ENCODE assay signal across 14 cellular contexts in genomic region chr4:30429813-30430466, GRCh38.
DNase-seq lines count a peak whose midpoint lies in the region; ATAC-seq, FAIRE-seq and TF ChIP-seq lines count a peak whose summit lies in the region.
"Had no signal": no experiment of that assay in that cellular context is flagged by ENCODE, and none has a peak within 500 bp of the region (broad histone marks: within the 10 kb centered on the region; RNA-seq: fewer than 3 reads in every experiment).

No MANE protein-coding gene starts in this region.

- no peak for TF ChIP-seq EP300 in GM12878 (IDR thresholded peaks at IDR 0.05; ENCODE audit: borderline replicate concordance in 1 of 2, control insufficient read depth in 1 of 2, low read depth in 2 of 2, low read length in 2 of 2)

- no peak for TF ChIP-seq POLR2A in GM12878 (IDR thresholded peaks at IDR 0.05; ENCODE audit: low read depth, low read length)

- no peaks in the 10 kb centered on the region for H4K20me1 ChIP-seq in GM12878 (ENCODE audit: control insufficient read depth, insufficient read depth)

- no peak for TF ChIP-seq RAD21 in GM12878 (IDR thresholded peaks at IDR 0.05; ENCODE audit: insufficient read depth, low read depth, low read length)

- ATAC-seq in GM12878 = peak; percentile 37
- no peak for ATAC-seq in activated CD8-positive, alpha-beta memory T cell treated with anti-CD3 and anti-CD28 coated beads, Interleukin-2, amount 10 ng/mL, durations not matched to agents 7 days and 5 days
- ATAC-seq in GM18861 (IDR thresholded peaks at IDR 0.05; ENCODE audit: unreplicated experiment) = no peak
- no peak for ATAC-seq in left cardiac atrium

- SMC1A ChIA-PET in GM12878 (lab: Charles Lee; ENCODE audit: uncharacterized antibody, unreplicated experiment) = interaction anchor here (0.6 to 0.9 kb wide), 2 partner anchors 13 to 23 kb away, joined by 3 to 6 read pairs; no protein-coding TSS in a partner anchor

- H3K4me2 ChIP-seq in GM12878 (ENCODE audit: control insufficient read depth, insufficient read depth) = no peak overlapping the region

- H3K27me3 ChIP-seq in AG04450 (ENCODE audit: control insufficient read depth, insufficient read depth, low read length) (no peaks in the 10 kb centered on the region), HUES6 (ENCODE audit: control insufficient read depth, insufficient read depth, low read length) (no peaks in the 10 kb centered on the region), GM12878 (replicated peaks in 1 of 2; ENCODE audit: control insufficient read depth in 2 of 2, insufficient read depth in 2 of 2, low read length in 1 of 2) (no peaks in the 10 kb centered on the region)
- H3K27me3 ChIP-seq: MG63, transverse colon had no signal

- FAIRE-seq in GM12878 (lab: Jason Lieb, UNC) = no peak
- FAIRE-seq: GM12891 had no signal

- POLR2A ChIA-PET in AG04450 (lab: Yijun Ruan, JAX) (no interaction called here), GM12878 (lab: Charles Lee) (no interaction called here)

- H3K4me1 Mint-ChIP-seq in activated CD8-positive, alpha-beta memory T cell treated with anti-CD3 and anti-CD28 coated beads, Interleukin-2, amount 10 ng/mL, durations not matched to agents 7 days and 5 days = no peaks in the 10 kb centered on the region

- H3K36me3 Mint-ChIP-seq in activated CD8-positive, alpha-beta memory T cell treated with anti-CD3 and anti-CD28 coated beads, Interleukin-2, amount 10 ng/mL, durations not matched to agents 7 days and 5 days = no peaks in the 10 kb centered on the region

- RAD21 ChIA-PET in GM12878 (lab: Charles Lee; ENCODE audit: unreplicated experiment) = no interaction called here

- H3K9ac ChIP-seq in HUES6 (ENCODE audit: low read length) (no peak overlapping the region), GM12878 (ENCODE audit: control insufficient read depth, insufficient read depth, low read length) (no peak overlapping the region)

- no peak for TF ChIP-seq CTCF in AG04450 (IDR thresholded peaks at IDR 0.05; ENCODE audit: low read depth, low read length)
- TF ChIP-seq CTCF in GM12878 (IDR thresholded peaks at IDR 0.05 in 2 of 3, conservative IDR thresholded peaks at IDR 0.05 in 1 of 3; ENCODE audit: control insufficient read depth in 2 of 3, extremely low read depth in 1 of 3, insufficient read depth in 1 of 3, low read depth in 3 of 3, low read length in 3 of 3) = no peak

- CTCF ChIA-PET in AG04450 (lab: Charles Lee) (no interaction called here), GM12878 (lab: Yijun Ruan, JAX) (no interaction called here)
- CTCF ChIA-PET in activated CD8-positive, alpha-beta memory T cell treated with anti-CD3 and anti-CD28 coated beads, Interleukin-2, amount 10 ng/mL, durations not matched to agents 7 days and 5 days (lab: Charles Lee) = no interaction called here

- no peaks in the 10 kb centered on the region for H3K4me1 ChIP-seq in HUES6 (ENCODE audit: control insufficient read depth, insufficient read depth, low read length)
- no peaks in the 10 kb centered on the region for H3K4me1 ChIP-seq in GM12878 (ENCODE audit: control insufficient read depth, insufficient read depth, low read length)
- H3K4me1 ChIP-seq: transverse colon had no signal

- in situ Hi-C loops in GM12878 (cut with MboI) = no loop called here

- DNase-seq in AG04450 (ENCODE audit: low read depth, low spot score) (peak; percentile 15), GM12878 (ENCODE audit: low read depth, low spot score) (no peak), glomerular visceral epithelial cell (ENCODE audit: extremely low spot score) (peak; percentile 61), DMS114 treated with DMSO at 0.1 percent for 48 hours (lab: John Stamatoyannopoulos, UW; ENCODE audit: unreplicated experiment) (no peak), left cardiac atrium (no peak)
- no peak for DNase-seq in activated CD8-positive, alpha-beta memory T cell treated with anti-CD3 and anti-CD28 coated beads, Interleukin-2, amount 10 ng/mL, durations not matched to agents 7 days and 5 days
- DNase-seq: activated effector memory CD4-positive, alpha-beta T cell treated with anti-CD3 and anti-CD28 coated beads, Interleukin-2, amount 50 U/mL, for 16 hours; DMS79 treated with DMSO at 0.1 percent for 48 hours; MG63; posterior cingulate gyrus; transverse colon had no signal

- H3K4me3 ChIP-seq in AG04450 (ENCODE audit: low read depth, low read length) (no peak overlapping the region), HUES6 (ENCODE audit: low read depth, low read length) (no peak overlapping the region), GM12878 (no peak overlapping the region)
- H3K4me3 ChIP-seq: MG63, transverse colon had no signal

- H3K27ac ChIP-seq in AG04450 (ENCODE audit: low read depth, low read length) = no peak overlapping the region
- 0 out of 2 replicates have a peak overlapping the region, but pooled peaks have one; percentile 5 for H3K27ac ChIP-seq in HUES6 (ENCODE audit: low read depth, low read length)
- no peak overlapping the region for H3K27ac ChIP-seq in GM12878 (ENCODE audit: control insufficient read depth, insufficient read depth)
- H3K27ac ChIP-seq: transverse colon had no signal

- BruUV-seq in GM12878 (replicated peaks; lab: Mats Ljungman, UMichigan) = no TSS peak

- WGBS in GM12878 (ENCODE audit: insufficient coverage, insufficient replicate concordance, low lambda C conversion rate, missing lambda C conversion rate) = 77% methylated on average over 2 of the region's 2 CpGs

- no peak overlapping the region for H3K4me3 Mint-ChIP-seq in activated CD8-positive, alpha-beta memory T cell treated with anti-CD3 and anti-CD28 coated beads, Interleukin-2, amount 10 ng/mL, durations not matched to agents 7 days and 5 days

- no peaks in the 10 kb centered on the region for H3K27me3 Mint-ChIP-seq in activated CD8-positive, alpha-beta memory T cell treated with anti-CD3 and anti-CD28 coated beads, Interleukin-2, amount 10 ng/mL, durations not matched to agents 7 days and 5 days

- H2AFZ ChIP-seq in GM12878 (ENCODE audit: control insufficient read depth, low read depth, low read length) = no peak overlapping the region

- intact Hi-C loops in GM12878 (cut with micrococcal nuclease; ENCODE audit: unreplicated experiment) = loop anchor here (5.0 kb wide), 1 partner anchor 647 kb away; no protein-coding TSS in a partner anchor
- intact Hi-C loops in left cardiac atrium (cut with DNase I) = no loop called here

- H3K27ac Mint-ChIP-seq in activated CD8-positive, alpha-beta memory T cell treated with anti-CD3 and anti-CD28 coated beads, Interleukin-2, amount 10 ng/mL, durations not matched to agents 7 days and 5 days = no peak overlapping the region

- H3K79me2 ChIP-seq in GM12878 (ENCODE audit: control insufficient read depth, insufficient read depth, low read length) = no peaks in the 10 kb centered on the region

- H3K9me3 Mint-ChIP-seq in activated CD8-positive, alpha-beta memory T cell treated with anti-CD3 and anti-CD28 coated beads, Interleukin-2, amount 10 ng/mL, durations not matched to agents 7 days and 5 days (ENCODE audit: low read depth) = peaks cover 18% of the 10 kb centered on the region

- H3K9me3 ChIP-seq in AG04450 (ENCODE audit: control insufficient read depth, insufficient read depth, low read length) (no peaks in the 10 kb centered on the region), HUES6 (ENCODE audit: control insufficient read depth, insufficient read depth, low read depth, low read length) (peaks cover 2% of the 10 kb centered on the region; the same call in 1 of the 2 replicates), GM12878 (replicated peaks; ENCODE audit: control insufficient read depth, insufficient read depth, low read length) (no peaks in the 10 kb centered on the region; the same call in 2 of the 3 replicates)
- H3K9me3 ChIP-seq: MG63, transverse colon had no signal

- H3K36me3 ChIP-seq in HUES6 (ENCODE audit: control insufficient read depth, insufficient read depth, low read length) (no peaks in the 10 kb centered on the region), GM12878 (ENCODE audit: control insufficient read depth in 2 of 2, insufficient read depth in 2 of 2, low read length in 1 of 2) (no peaks in the 10 kb centered on the region)
- H3K36me3 ChIP-seq: MG63, transverse colon had no signal

TF ChIP-seq in GM12878, 131 proteins besides CTCF, POLR2A, EP300 and RAD21 (continues in another document):
- TF ChIP-seq SUZ12 (IDR thresholded peaks at IDR 0.05; ENCODE audit: unreplicated experiment) (no peak), HDAC2 (IDR thresholded peaks at IDR 0.05) (no peak), CREM (IDR thresholded peaks at IDR 0.05; ENCODE audit: low read depth) (peak; percentile 40; the same call in 1 of the 2 replicates)
- TF ChIP-seq, protein P1, sequence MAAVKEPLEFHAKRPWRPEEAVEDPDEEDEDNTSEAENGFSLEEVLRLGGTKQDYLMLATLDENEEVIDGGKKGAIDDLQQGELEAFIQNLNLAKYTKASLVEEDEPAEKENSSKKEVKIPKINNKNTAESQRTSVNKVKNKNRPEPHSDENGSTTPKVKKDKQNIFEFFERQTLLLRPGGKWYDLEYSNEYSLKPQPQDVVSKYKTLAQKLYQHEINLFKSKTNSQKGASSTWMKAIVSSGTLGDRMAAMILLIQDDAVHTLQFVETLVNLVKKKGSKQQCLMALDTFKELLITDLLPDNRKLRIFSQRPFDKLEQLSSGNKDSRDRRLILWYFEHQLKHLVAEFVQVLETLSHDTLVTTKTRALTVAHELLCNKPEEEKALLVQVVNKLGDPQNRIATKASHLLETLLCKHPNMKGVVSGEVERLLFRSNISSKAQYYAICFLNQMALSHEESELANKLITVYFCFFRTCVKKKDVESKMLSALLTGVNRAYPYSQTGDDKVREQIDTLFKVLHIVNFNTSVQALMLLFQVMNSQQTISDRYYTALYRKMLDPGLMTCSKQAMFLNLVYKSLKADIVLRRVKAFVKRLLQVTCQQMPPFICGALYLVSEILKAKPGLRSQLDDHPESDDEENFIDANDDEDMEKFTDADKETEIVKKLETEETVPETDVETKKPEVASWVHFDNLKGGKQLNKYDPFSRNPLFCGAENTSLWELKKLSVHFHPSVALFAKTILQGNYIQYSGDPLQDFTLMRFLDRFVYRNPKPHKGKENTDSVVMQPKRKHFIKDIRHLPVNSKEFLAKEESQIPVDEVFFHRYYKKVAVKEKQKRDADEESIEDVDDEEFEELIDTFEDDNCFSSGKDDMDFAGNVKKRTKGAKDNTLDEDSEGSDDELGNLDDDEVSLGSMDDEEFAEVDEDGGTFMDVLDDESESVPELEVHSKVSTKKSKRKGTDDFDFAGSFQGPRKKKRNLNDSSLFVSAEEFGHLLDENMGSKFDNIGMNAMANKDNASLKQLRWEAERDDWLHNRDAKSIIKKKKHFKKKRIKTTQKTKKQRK (IDR thresholded peaks at IDR 0.05; ENCODE audit: low read depth, low read length) = no peak

Comparison
In these comparisons a context has a peak if more than half of its experiments do, and no peak if none do; other contexts are left out.
1. DNase-seq: peak in AG04450 (single experiment) and glomerular visceral epithelial cell (single experiment); none in GM12878 (single experiment), DMS114 treated with DMSO at 0.1 percent for 48 hours (single experiment), activated CD8-positive, alpha-beta memory T cell treated with anti-CD3 and anti-CD28 coated beads, Interleukin-2, amount 10 ng/mL, durations not matched to agents 7 days and 5 days (single experiment) and left cardiac atrium (single experiment).